ENCODE assay signal across 1 cellular context in the genomic region with DNA sequence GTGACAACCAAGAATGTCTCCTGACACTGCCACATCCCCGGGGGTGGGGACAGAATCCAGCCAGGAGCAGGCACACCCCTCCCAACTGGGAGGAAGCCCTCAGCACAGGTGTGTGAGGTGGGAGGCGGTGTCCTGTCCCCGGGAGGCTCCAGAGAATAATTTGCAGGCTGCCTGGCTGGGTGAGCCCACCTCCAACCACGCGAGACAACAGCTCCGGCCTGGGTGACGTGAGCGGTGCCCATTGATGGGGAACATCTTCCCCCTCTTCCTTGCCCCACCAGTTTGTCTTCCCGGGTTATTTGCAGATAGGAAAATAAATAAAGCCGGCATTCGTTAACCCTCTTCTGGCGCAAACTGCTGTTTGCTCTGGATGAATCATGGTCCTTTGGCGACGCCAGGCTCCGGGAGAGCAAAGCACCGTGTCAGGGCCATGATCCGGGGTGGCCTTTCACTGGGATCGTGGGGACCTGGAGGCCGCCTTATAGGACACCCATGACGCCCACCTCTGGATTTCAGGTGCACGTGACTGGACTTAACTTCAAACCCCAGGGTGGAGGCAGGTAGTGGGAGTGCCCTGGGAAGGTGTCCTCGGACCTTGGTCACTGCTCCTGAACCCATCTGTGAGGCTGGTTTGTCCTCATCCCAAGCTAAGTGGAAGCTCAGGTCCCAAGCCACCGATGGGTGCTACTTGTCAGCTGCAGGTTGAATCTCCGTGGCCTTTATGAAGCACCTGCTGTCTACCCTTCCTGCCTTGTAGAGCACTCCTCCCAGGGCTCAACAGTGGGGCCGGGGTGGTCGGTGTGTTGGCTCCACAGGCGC.
TF ChIP-seq lines count a peak whose summit lies in the region.

No MANE protein-coding gene starts in this region.

TF ChIP-seq in HepG2, 621 proteins besides CTCF, POLR2A, EP300 and RAD21 (continued from another document and continues in another):
- TF ChIP-seq NR2F2 (IDR thresholded peaks at IDR 0.05; ENCODE audit: borderline replicate concordance, low read depth) (peak; percentile 52; the same call in 1 of the 2 replicates), ZNF367 (CRISPR knock-in tag; IDR thresholded peaks at IDR 0.05; ENCODE audit: borderline replicate concordance) (no peak), SOX13 (IDR thresholded peaks at IDR 0.05) (peak; percentile 7; the same call in 1 of the 2 replicates), SOX13 (CRISPR knock-in tag; conservative IDR thresholded peaks at IDR 0.05 in 1 of 2, IDR thresholded peaks at IDR 0.05 in 1 of 2) (peak in 1 of 2 experiments; percentile 81; a peak in 2 of 4 replicates), ZNF292 (CRISPR knock-in tag; IDR thresholded peaks at IDR 0.05; ENCODE audit: borderline replicate concordance, low read depth) (peak; percentile 37; the same call in 1 of the 2 replicates), FOSL1 (CRISPR knock-in tag; IDR thresholded peaks at IDR 0.05; ENCODE audit: borderline replicate concordance) (peak; percentile 86), YEATS2 (CRISPR knock-in tag; IDR thresholded peaks at IDR 0.05; ENCODE audit: borderline replicate concordance) (no peak; the same call in 1 of the 2 replicates), ZNF160 (CRISPR knock-in tag; IDR thresholded peaks at IDR 0.05) (peak; percentile 44; the same call in 1 of the 2 replicates), MBNL3 (CRISPR knock-in tag; conservative IDR thresholded peaks at IDR 0.05) (no peak), IKZF1 (IDR thresholded peaks at IDR 0.05) (no peak), TRIM24 (CRISPR knock-in tag; IDR thresholded peaks at IDR 0.05) (no peak), KLF11 (CRISPR knock-in tag; IDR thresholded peaks at IDR 0.05) (peak; percentile 58; the same call in 1 of the 2 replicates), POLR2AphosphoS2 (IDR thresholded peaks at IDR 0.05; ENCODE audit: low read depth, low read length) (peak; percentile 54; the same call in 1 of the 2 replicates), MIXL1 (CRISPR knock-in tag; IDR thresholded peaks at IDR 0.05) (peak; percentile 70), ZNF546 (CRISPR knock-in tag; conservative IDR thresholded peaks at IDR 0.05) (no peak; the same call in 1 of the 2 replicates), GATAD1 (CRISPR knock-in tag; IDR thresholded peaks at IDR 0.05) (no peak), ZNF747 (CRISPR knock-in tag; IDR thresholded peaks at IDR 0.05; ENCODE audit: borderline replicate concordance) (peak; percentile 78; the same call in 1 of the 2 replicates), BRCA1 (CRISPR knock-in tag; IDR thresholded peaks at IDR 0.05) (peak; percentile 40; the same call in 1 of the 2 replicates), BRD4 (CRISPR knock-in tag; IDR thresholded peaks at IDR 0.05) (0 out of 2 replicates have a peak, but pooled peaks have one; percentile 30), MTA1 (CRISPR knock-in tag; IDR thresholded peaks at IDR 0.05; ENCODE audit: borderline replicate concordance) (peak; percentile 73; the same call in 1 of the 2 replicates), THAP11 (CRISPR knock-in tag; IDR thresholded peaks at IDR 0.05) (peak; percentile 62; the same call in 1 of the 2 replicates), ZNF713 (CRISPR knock-in tag; IDR thresholded peaks at IDR 0.05) (no peak), AGO2 (optimal IDR thresholded peaks at IDR 0.05; ENCODE audit: low read depth, low read length) (peak; percentile 8), DNMT1 (CRISPR knock-in tag; IDR thresholded peaks at IDR 0.05) (no peak), ARNTL (CRISPR knock-in tag; IDR thresholded peaks at IDR 0.05) (peak; percentile 84), ATF7-NPFF (CRISPR knock-in tag; IDR thresholded peaks at IDR 0.05; ENCODE audit: low read depth) (0 out of 2 replicates have a peak, but pooled peaks have one; percentile 56), CHD2 (IDR thresholded peaks at IDR 0.05; ENCODE audit: low read depth, low read length) (peak; percentile 79), ATM (IDR thresholded peaks at IDR 0.05; ENCODE audit: borderline replicate concordance) (no peak), HMG20A (CRISPR knock-in tag; IDR thresholded peaks at IDR 0.05; ENCODE audit: borderline replicate concordance) (peak; percentile 76), RFXAP (CRISPR knock-in tag; IDR thresholded peaks at IDR 0.05; ENCODE audit: borderline replicate concordance) (0 out of 2 replicates have a peak, but pooled peaks have one; percentile 33), ZNF775 (CRISPR knock-in tag; IDR thresholded peaks at IDR 0.05; ENCODE audit: borderline replicate concordance) (no peak), ZNF672 (CRISPR knock-in tag; IDR thresholded peaks at IDR 0.05) (no peak), NAIF1 (CRISPR knock-in tag; IDR thresholded peaks at IDR 0.05; ENCODE audit: borderline replicate concordance) (no peak), ZFP1 (CRISPR knock-in tag; IDR thresholded peaks at IDR 0.05) (0 out of 2 replicates have a peak, but pooled peaks have one; percentile 32), RBAK (CRISPR knock-in tag; IDR thresholded peaks at IDR 0.05) (no peak), ELF4 (CRISPR knock-in tag; IDR thresholded peaks at IDR 0.05; ENCODE audit: borderline replicate concordance) (0 out of 2 replicates have a peak, but pooled peaks have one; percentile 53), ZNF232 (CRISPR knock-in tag; IDR thresholded peaks at IDR 0.05; ENCODE audit: borderline replicate concordance) (peak; percentile 77; the same call in 1 of the 2 replicates), ZNF772 (CRISPR knock-in tag; IDR thresholded peaks at IDR 0.05) (peak; percentile 65), SMC3 (IDR thresholded peaks at IDR 0.05; ENCODE audit: low read length) (peak; percentile 14; the same call in 1 of the 2 replicates), ZNF501 (CRISPR knock-in tag; IDR thresholded peaks at IDR 0.05) (0 out of 2 replicates have a peak, but pooled peaks have one; percentile 41), MXD4 (CRISPR knock-in tag; IDR thresholded peaks at IDR 0.05) (0 out of 2 replicates have a peak, but pooled peaks have one; percentile 45), PITX1 (CRISPR knock-in tag; IDR thresholded peaks at IDR 0.05) (peak; percentile 91), ASH2L (IDR thresholded peaks at IDR 0.05; ENCODE audit: insufficient read length, low read depth, low read length) (peak; percentile 61), ZNF234 (CRISPR knock-in tag; conservative IDR thresholded peaks at IDR 0.05) (no peak), KLF12 (CRISPR knock-in tag; IDR thresholded peaks at IDR 0.05; ENCODE audit: borderline replicate concordance) (0 out of 2 replicates have a peak, but pooled peaks have one; percentile 40), TOE1 (CRISPR knock-in tag; IDR thresholded peaks at IDR 0.05) (0 out of 2 replicates have a peak, but pooled peaks have one; percentile 29), GATAD2A (CRISPR knock-in tag; IDR thresholded peaks at IDR 0.05) (peak; percentile 91), ZNF431 (CRISPR knock-in tag; IDR thresholded peaks at IDR 0.05; ENCODE audit: borderline replicate concordance, low read depth) (peak; percentile 31; the same call in 1 of the 2 replicates)
- TF ChIP-seq, protein P1, sequence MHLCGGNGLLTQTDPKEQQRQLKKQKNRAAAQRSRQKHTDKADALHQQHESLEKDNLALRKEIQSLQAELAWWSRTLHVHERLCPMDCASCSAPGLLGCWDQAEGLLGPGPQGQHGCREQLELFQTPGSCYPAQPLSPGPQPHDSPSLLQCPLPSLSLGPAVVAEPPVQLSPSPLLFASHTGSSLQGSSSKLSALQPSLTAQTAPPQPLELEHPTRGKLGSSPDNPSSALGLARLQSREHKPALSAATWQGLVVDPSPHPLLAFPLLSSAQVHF (CRISPR knock-in tag; IDR thresholded peaks at IDR 0.05) = no peak
- TF ChIP-seq, protein P2, sequence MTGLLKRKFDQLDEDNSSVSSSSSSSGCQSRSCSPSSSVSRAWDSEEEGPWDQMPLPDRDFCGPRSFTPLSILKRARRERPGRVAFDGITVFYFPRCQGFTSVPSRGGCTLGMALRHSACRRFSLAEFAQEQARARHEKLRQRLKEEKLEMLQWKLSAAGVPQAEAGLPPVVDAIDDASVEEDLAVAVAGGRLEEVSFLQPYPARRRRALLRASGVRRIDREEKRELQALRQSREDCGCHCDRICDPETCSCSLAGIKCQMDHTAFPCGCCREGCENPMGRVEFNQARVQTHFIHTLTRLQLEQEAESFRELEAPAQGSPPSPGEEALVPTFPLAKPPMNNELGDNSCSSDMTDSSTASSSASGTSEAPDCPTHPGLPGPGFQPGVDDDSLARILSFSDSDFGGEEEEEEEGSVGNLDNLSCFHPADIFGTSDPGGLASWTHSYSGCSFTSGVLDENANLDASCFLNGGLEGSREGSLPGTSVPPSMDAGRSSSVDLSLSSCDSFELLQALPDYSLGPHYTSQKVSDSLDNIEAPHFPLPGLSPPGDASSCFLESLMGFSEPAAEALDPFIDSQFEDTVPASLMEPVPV (CRISPR knock-in tag; IDR thresholded peaks at IDR 0.05) = peak; percentile 87
- TF ChIP-seq, protein P3, sequence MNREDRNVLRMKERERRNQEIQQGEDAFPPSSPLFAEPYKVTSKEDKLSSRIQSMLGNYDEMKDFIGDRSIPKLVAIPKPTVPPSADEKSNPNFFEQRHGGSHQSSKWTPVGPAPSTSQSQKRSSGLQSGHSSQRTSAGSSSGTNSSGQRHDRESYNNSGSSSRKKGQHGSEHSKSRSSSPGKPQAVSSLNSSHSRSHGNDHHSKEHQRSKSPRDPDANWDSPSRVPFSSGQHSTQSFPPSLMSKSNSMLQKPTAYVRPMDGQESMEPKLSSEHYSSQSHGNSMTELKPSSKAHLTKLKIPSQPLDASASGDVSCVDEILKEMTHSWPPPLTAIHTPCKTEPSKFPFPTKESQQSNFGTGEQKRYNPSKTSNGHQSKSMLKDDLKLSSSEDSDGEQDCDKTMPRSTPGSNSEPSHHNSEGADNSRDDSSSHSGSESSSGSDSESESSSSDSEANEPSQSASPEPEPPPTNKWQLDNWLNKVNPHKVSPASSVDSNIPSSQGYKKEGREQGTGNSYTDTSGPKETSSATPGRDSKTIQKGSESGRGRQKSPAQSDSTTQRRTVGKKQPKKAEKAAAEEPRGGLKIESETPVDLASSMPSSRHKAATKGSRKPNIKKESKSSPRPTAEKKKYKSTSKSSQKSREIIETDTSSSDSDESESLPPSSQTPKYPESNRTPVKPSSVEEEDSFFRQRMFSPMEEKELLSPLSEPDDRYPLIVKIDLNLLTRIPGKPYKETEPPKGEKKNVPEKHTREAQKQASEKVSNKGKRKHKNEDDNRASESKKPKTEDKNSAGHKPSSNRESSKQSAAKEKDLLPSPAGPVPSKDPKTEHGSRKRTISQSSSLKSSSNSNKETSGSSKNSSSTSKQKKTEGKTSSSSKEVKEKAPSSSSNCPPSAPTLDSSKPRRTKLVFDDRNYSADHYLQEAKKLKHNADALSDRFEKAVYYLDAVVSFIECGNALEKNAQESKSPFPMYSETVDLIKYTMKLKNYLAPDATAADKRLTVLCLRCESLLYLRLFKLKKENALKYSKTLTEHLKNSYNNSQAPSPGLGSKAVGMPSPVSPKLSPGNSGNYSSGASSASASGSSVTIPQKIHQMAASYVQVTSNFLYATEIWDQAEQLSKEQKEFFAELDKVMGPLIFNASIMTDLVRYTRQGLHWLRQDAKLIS (CRISPR knock-in tag; IDR thresholded peaks at IDR 0.05) = no peak
- TF ChIP-seq, protein P4, sequence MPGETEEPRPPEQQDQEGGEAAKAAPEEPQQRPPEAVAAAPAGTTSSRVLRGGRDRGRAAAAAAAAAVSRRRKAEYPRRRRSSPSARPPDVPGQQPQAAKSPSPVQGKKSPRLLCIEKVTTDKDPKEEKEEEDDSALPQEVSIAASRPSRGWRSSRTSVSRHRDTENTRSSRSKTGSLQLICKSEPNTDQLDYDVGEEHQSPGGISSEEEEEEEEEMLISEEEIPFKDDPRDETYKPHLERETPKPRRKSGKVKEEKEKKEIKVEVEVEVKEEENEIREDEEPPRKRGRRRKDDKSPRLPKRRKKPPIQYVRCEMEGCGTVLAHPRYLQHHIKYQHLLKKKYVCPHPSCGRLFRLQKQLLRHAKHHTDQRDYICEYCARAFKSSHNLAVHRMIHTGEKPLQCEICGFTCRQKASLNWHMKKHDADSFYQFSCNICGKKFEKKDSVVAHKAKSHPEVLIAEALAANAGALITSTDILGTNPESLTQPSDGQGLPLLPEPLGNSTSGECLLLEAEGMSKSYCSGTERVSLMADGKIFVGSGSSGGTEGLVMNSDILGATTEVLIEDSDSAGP (CRISPR knock-in tag; IDR thresholded peaks at IDR 0.05; ENCODE audit: borderline replicate concordance) = peak; percentile 76; the same call in 1 of the 2 replicates
- TF ChIP-seq, protein P5, sequence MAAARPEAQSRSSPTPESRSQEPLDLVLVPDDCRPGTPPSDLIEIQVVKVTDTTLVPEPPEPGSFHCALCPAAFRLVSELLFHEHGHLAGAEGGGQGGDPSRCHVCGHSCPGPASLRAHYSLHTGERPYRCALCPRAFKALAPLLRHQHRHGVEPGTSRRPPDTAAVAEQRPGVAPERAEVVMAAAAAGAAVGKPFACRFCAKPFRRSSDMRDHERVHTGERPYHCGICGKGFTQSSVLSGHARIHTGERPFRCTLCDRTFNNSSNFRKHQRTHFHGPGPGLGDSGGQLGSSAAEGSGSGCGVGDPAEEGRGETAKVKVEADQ (CRISPR knock-in tag; IDR thresholded peaks at IDR 0.05; ENCODE audit: borderline replicate concordance) = peak; percentile 51; the same call in 1 of the 2 replicates
- TF ChIP-seq, protein P6, sequence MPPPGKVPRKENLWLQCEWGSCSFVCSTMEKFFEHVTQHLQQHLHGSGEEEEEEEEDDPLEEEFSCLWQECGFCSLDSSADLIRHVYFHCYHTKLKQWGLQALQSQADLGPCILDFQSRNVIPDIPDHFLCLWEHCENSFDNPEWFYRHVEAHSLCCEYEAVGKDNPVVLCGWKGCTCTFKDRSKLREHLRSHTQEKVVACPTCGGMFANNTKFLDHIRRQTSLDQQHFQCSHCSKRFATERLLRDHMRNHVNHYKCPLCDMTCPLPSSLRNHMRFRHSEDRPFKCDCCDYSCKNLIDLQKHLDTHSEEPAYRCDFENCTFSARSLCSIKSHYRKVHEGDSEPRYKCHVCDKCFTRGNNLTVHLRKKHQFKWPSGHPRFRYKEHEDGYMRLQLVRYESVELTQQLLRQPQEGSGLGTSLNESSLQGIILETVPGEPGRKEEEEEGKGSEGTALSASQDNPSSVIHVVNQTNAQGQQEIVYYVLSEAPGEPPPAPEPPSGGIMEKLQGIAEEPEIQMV (CRISPR knock-in tag; IDR thresholded peaks at IDR 0.05; ENCODE audit: low read depth) = 0 out of 2 replicates have a peak, but pooled peaks have one; percentile 55
- TF ChIP-seq, protein P7, sequence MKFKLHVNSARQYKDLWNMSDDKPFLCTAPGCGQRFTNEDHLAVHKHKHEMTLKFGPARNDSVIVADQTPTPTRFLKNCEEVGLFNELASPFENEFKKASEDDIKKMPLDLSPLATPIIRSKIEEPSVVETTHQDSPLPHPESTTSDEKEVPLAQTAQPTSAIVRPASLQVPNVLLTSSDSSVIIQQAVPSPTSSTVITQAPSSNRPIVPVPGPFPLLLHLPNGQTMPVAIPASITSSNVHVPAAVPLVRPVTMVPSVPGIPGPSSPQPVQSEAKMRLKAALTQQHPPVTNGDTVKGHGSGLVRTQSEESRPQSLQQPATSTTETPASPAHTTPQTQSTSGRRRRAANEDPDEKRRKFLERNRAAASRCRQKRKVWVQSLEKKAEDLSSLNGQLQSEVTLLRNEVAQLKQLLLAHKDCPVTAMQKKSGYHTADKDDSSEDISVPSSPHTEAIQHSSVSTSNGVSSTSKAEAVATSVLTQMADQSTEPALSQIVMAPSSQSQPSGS (CRISPR knock-in tag; IDR thresholded peaks at IDR 0.05) = peak; percentile 82
- TF ChIP-seq, protein P8, sequence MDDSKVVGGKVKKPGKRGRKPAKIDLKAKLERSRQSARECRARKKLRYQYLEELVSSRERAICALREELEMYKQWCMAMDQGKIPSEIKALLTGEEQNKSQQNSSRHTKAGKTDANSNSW (CRISPR knock-in tag; IDR thresholded peaks at IDR 0.05; ENCODE audit: borderline replicate concordance) = no peak
